Comparison of ENCODE assay signal across 9 cellular contexts in the genomic region with DNA sequence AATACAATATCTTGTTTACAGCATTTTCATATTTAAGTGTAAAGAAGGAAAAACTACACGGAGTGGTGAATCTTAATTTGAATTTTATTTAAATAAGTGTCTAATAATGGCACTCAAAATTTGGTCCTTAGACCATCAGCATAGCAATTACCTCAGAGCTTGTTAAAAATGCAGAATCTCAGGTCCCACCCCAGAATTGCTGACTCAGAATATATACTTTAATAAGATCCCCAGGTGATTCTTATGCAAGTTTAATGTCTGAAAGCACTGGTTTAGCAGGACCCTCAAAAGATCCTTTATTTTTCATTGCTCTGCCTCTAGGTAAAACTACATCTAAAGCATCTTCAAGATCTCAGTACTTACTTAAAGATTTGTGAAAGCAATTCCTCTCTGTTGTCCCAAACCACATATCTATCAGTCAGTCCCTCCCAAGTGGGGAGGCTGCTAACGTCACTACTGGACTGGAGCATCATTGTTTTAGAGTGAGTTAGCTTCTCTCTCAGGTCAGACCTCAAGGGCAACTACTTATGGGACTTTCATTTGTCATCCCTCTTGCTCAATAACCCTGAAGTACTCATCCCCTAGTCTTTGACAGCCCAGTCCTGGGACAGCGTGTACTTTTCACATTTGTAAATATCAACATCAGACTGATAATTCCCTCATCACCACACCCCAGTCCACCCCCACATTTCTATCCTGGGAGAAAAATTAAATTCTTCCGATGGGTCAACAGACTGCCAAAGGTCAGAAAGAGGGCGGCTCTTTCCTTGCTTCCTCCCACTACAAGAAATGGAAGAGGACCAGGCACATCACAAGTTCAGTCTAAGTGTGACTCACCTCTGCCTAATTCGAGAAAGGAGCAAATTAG.
DNase-seq lines count a peak whose midpoint lies in the region; ATAC-seq, FAIRE-seq and TF ChIP-seq lines count a peak whose summit lies in the region.
"Had no signal": no experiment of that assay in that cellular context is flagged by ENCODE, and none has a peak within 500 bp of the region (broad histone marks: within the 10 kb centered on the region; RNA-seq: fewer than 3 reads in every experiment).

No MANE protein-coding gene starts in this region.

- peak overlapping the region; percentile 77 for H3K27ac Mint-ChIP-seq in activated T-cell treated with anti-CD3 and anti-CD28 coated beads, Interleukin-2, amount 50 U/mL, for 72 hours

- DNase-seq in activated T-cell treated with anti-CD3 and anti-CD28 coated beads, Interleukin-2, amount 50 U/mL, for 72 hours = no peak
- DNase-seq in activated T-cell treated with anti-CD3 and anti-CD28 coated beads for 4 hours (no peak), bronchial epithelial cell (ENCODE audit: low read depth) (peak; percentile 68), mucosa of descending colon (peak in 2 of 3 donors; percentile 32 to 52), uterus (peak; percentile 81 to 92), middle frontal gyrus (ENCODE audit: extremely low spot score, low spot score) (no peak), substantia nigra (lab: John Stamatoyannopoulos, UW) (no peak)

- peak in 1 of 2 donors; percentile 74 for ATAC-seq in activated T-cell treated with anti-CD3 and anti-CD28 coated beads, Interleukin-2, amount 50 U/mL, for 72 hours (replicated peaks in 1 of 2)
- ATAC-seq in mucosa of descending colon (peak; percentile 79), HG03280 (IDR thresholded peaks at IDR 0.05; ENCODE audit: unreplicated experiment) (no peak)

- H3K36me3 Mint-ChIP-seq in activated T-cell treated with anti-CD3 and anti-CD28 coated beads, Interleukin-2, amount 50 U/mL, for 72 hours (ENCODE audit: insufficient read depth in 2 of 2) = peaks cover 14 to 39% of the 10 kb centered on the region in 2 donors

- H3K4me1 ChIP-seq in mucosa of descending colon (ENCODE audit: low read depth) (no peaks in the 10 kb centered on the region), uterus (peaks cover 0 to 11% of the 10 kb centered on the region in 2 donors)

- H3K9me3 ChIP-seq in mucosa of descending colon = no peaks in the 10 kb centered on the region
- no peaks in the 10 kb centered on the region for H3K9me3 ChIP-seq in uterus

- H3K27ac ChIP-seq in uterus (peak overlapping the region; percentile 65 to 80), substantia nigra (ENCODE audit: low read depth, low read length, poor library complexity, severe bottlenecking) (no peak overlapping the region)

- no peaks in the 10 kb centered on the region for H3K36me3 ChIP-seq in bronchial epithelial cell (ENCODE audit: control insufficient read depth, insufficient read depth, low read length)
- no peaks in the 10 kb centered on the region for H3K36me3 ChIP-seq in mucosa of descending colon (ENCODE audit: low read depth)
- H3K36me3 ChIP-seq in uterus = no peaks in the 10 kb centered on the region

- no peaks in the 10 kb centered on the region for H3K27me3 Mint-ChIP-seq in activated T-cell treated with anti-CD3 and anti-CD28 coated beads, Interleukin-2, amount 50 U/mL, for 72 hours (ENCODE audit: low read depth)

- peaks cover 0 to 2% of the 10 kb centered on the region in 2 donors for H3K9me3 Mint-ChIP-seq in activated T-cell treated with anti-CD3 and anti-CD28 coated beads, Interleukin-2, amount 50 U/mL, for 72 hours

- intact Hi-C loops in mucosa of descending colon (cut with DNase I, micrococcal nuclease) (no loop called here), uterus (cut with DNase I; ENCODE audit: low total_unique reads) (no loop called here)

- peak overlapping the region in 1 of 2 donors; percentile 41 for H3K4me3 Mint-ChIP-seq in activated T-cell treated with anti-CD3 and anti-CD28 coated beads, Interleukin-2, amount 50 U/mL, for 72 hours

- no peak overlapping the region for H3K4me3 ChIP-seq in bronchial epithelial cell (ENCODE audit: low read depth, low read length)
- H3K4me3 ChIP-seq in mucosa of descending colon = no peak overlapping the region
- H3K4me3 ChIP-seq in uterus = no peak overlapping the region

- no peak for TF ChIP-seq POLR2A in uterus (IDR thresholded peaks at IDR 0.05)

- H3K27me3 ChIP-seq in bronchial epithelial cell (ENCODE audit: control insufficient read depth, insufficient read depth, low read length) (no peaks in the 10 kb centered on the region), uterus (no peaks in the 10 kb centered on the region)

- FAIRE-seq in bronchial epithelial cell (lab: Jason Lieb, UNC) = no peak
- FAIRE-seq: RCC 7860 had no signal

- peaks cover 75% of the 10 kb centered on the region for H3K4me1 Mint-ChIP-seq in activated T-cell treated with anti-CD3 and anti-CD28 coated beads, Interleukin-2, amount 50 U/mL, for 72 hours (ENCODE audit: low read depth)

- TF ChIP-seq CTCF in bronchial epithelial cell (IDR thresholded peaks at IDR 0.05; ENCODE audit: insufficient read depth, low read length, severe bottlenecking) = no peak
- TF ChIP-seq CTCF in mucosa of descending colon (IDR thresholded peaks at IDR 0.05) = no peak
- peak in 1 of 4 experiments; percentile 5 for TF ChIP-seq CTCF in uterus (IDR thresholded peaks at IDR 0.05)

Comparison
In these comparisons a context has a peak if more than half of its experiments do, and no peak if none do; other contexts are left out.
1. DNase-seq: peak in bronchial epithelial cell (single experiment), mucosa of descending colon (2 of 3) and uterus (2 of 2); none in activated T-cell treated with anti-CD3 and anti-CD28 coated beads, Interleukin-2, amount 50 U/mL, for 72 hours (0 of 2), activated T-cell treated with anti-CD3 and anti-CD28 coated beads for 4 hours (single experiment), middle frontal gyrus (single experiment) and substantia nigra (0 of 49).